Comparison of ENCODE assay signal across 11 cellular contexts in the genomic region with DNA sequence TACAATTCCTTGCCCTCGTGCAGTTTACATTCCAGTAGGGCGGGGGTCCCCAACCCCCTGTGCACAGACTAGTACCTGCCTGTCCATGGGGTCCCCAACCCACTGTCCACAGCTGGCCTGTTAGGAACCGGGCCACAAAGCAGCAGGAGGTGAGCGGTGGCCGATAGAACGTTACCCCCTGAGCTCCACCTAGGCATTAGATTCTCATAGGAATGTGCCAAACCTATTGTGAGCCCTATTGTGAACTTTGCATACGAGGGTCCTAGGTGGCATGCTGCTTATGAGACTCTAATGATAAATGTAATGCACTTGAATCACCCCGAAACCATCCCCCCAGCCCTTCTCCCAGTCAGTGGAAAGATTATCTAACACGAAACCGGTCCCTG. TPM values are rescaled to one million over a fixed set of nuclear protein-coding genes. Genes with fewer than 3 reads are reported as not detected.
DNase-seq lines count a peak whose midpoint lies in the region; ATAC-seq, FAIRE-seq and TF ChIP-seq lines count a peak whose summit lies in the region.
"Had no signal": no experiment of that assay in that cellular context is flagged by ENCODE, and none has a peak within 500 bp of the region (broad histone marks: within the 10 kb centered on the region; RNA-seq: fewer than 3 reads in every experiment).

No MANE protein-coding gene starts in this region.

- no TSS peak for BruUV-seq in Panc1 (replicated peaks; lab: Mats Ljungman, UMichigan)

- no peak overlapping the region for H4K5ac ChIP-seq in H1 (ENCODE audit: insufficient read length, low read depth, low read length)

- H3K4me1 Mint-ChIP-seq in activated naive CD4-positive, alpha-beta T cell treated with anti-CD3 and anti-CD28 coated beads for 36 hours (ENCODE audit: low read depth) = peaks cover 12% of the 10 kb centered on the region
- H3K4me1 Mint-ChIP-seq in stimulated activated memory B cell treated with anti-CD40 and anti-IgM and Interleukin-4, amounts not matched to agents 10 μg/mL and 1 μg/mL and 100 μg/mL, for 72 hours = peaks cover 27% of the 10 kb centered on the region

- H3K27me3 ChIP-seq in Panc1 (ENCODE audit: control insufficient read depth, insufficient read depth, low read length) (no peaks in the 10 kb centered on the region), H1 (replicated peaks in 1 of 4; ENCODE audit: control insufficient read depth in 3 of 4, extremely low read depth in 1 of 4, insufficient read depth in 3 of 4, low read length in 3 of 4) (no peaks in the 10 kb centered on the region)
- H3K27me3 ChIP-seq: foreskin keratinocyte had no signal

- no peaks in the 10 kb centered on the region for H3K79me1 ChIP-seq in H1 (ENCODE audit: low read depth, low read length)

- H3K9me3 ChIP-seq in Panc1 (ENCODE audit: control insufficient read depth, insufficient read depth, low read depth, low read length) = no peaks in the 10 kb centered on the region
- no peaks in the 10 kb centered on the region for H3K9me3 ChIP-seq in H1 (ENCODE audit: insufficient read depth in 2 of 2, low read depth in 1 of 2, low read length in 1 of 2)

- intact Hi-C loops in activated naive CD4-positive, alpha-beta T cell treated with anti-CD3 and anti-CD28 coated beads for 36 hours (cut with micrococcal nuclease) = loop anchor here (2.0 to 5.0 kb wide), 3 partner anchors 34 to 131 kb away; partner anchors contain the start of genes DCUN1D3 and LYRM1
- intact Hi-C loops in Panc1 (cut with micrococcal nuclease; ENCODE audit: unreplicated experiment) = no loop called here

- no peak for TF ChIP-seq EP300 in H1 (IDR thresholded peaks at IDR 0.05; ENCODE audit: borderline replicate concordance in 1 of 2, low read depth in 2 of 2, low read length in 2 of 2)

- no peak overlapping the region for H2AFZ ChIP-seq in H1 (ENCODE audit: low read length)

- ATAC-seq in Panc1 = no peak
- no peak for ATAC-seq in stimulated activated memory B cell treated with anti-CD40 and anti-IgM and Interleukin-4, amounts not matched to agents 10 μg/mL and 1 μg/mL and 100 μg/mL, for 72 hours

- TF ChIP-seq CTCF in Panc1 (IDR thresholded peaks at IDR 0.05) (no peak), H1 (IDR thresholded peaks at IDR 0.05; ENCODE audit: control extremely low read depth in 1 of 3, insufficient read depth in 1 of 3, low read depth in 1 of 3, low read length in 3 of 3) (no peak), coronary artery (IDR thresholded peaks at IDR 0.05) (no peak)

- H2BK20ac ChIP-seq in H1 (ENCODE audit: low read length) = no peak overlapping the region

- H4K91ac ChIP-seq in H1 (replicated peaks; ENCODE audit: insufficient read length, low read length) = no peak overlapping the region

- H3K56ac ChIP-seq in H1 (replicated peaks; ENCODE audit: insufficient read length, low read depth, low read length) = no peak overlapping the region

- no peak overlapping the region for H3K9ac ChIP-seq in H1 (replicated peaks in 1 of 4; ENCODE audit: extremely low read depth in 1 of 4, low read depth in 3 of 4, low read length in 3 of 4)

- no peak for DNase-seq in activated naive CD4-positive, alpha-beta T cell treated with anti-CD3 and anti-CD28 coated beads for 36 hours
- no peak for DNase-seq in activated naive CD4-positive, alpha-beta T cell treated with anti-CD3 and anti-CD28 coated beads, Interleukin-2, amount 50 U/mL, for 16 hours
- DNase-seq in Panc1 (ENCODE audit: low read depth, low spot score) (no peak), H1 (ENCODE audit: low read depth in 1 of 2, low spot score in 2 of 2) (no peak), coronary artery (ENCODE audit: low spot score) (no peak), NCI-H1694 (lab: John Stamatoyannopoulos, UW) (no peak)
- no peak for DNase-seq in stimulated activated naive CD4-positive, alpha-beta T cell treated with Interleukin-2 at 50 U/mL for 16 hours (lab: John Stamatoyannopoulos, UW)
- DNase-seq: foreskin keratinocyte, NCI-H1048 had no signal

- no peak overlapping the region for H3K14ac ChIP-seq in H1 (ENCODE audit: insufficient read length)

- peaks cover 10% of the 10 kb centered on the region for H3K36me3 Mint-ChIP-seq in activated naive CD4-positive, alpha-beta T cell treated with anti-CD3 and anti-CD28 coated beads for 36 hours (ENCODE audit: low read depth)
- H3K36me3 Mint-ChIP-seq in stimulated activated memory B cell treated with anti-CD40 and anti-IgM and Interleukin-4, amounts not matched to agents 10 μg/mL and 1 μg/mL and 100 μg/mL, for 72 hours = no peaks in the 10 kb centered on the region

- H3K27me3 Mint-ChIP-seq in activated naive CD4-positive, alpha-beta T cell treated with anti-CD3 and anti-CD28 coated beads for 36 hours (ENCODE audit: low read depth) = no peaks in the 10 kb centered on the region
- no peaks in the 10 kb centered on the region for H3K27me3 Mint-ChIP-seq in stimulated activated memory B cell treated with anti-CD40 and anti-IgM and Interleukin-4, amounts not matched to agents 10 μg/mL and 1 μg/mL and 100 μg/mL, for 72 hours

- POLR2A ChIA-PET in Panc1 (lab: Charles Lee) (no interaction called here), H1 (lab: Charles Lee; ENCODE audit: partially characterized antibody) (no interaction called here)

- no peak for TF ChIP-seq POLR2A in H1 (IDR thresholded peaks at IDR 0.05; ENCODE audit: control extremely low read depth in 1 of 2, low read depth in 2 of 2, low read length in 2 of 2)

- no peak overlapping the region for H2BK120ac ChIP-seq in H1 (replicated peaks; ENCODE audit: low read depth, low read length)

- no peaks in the 10 kb centered on the region for H3K9me3 Mint-ChIP-seq in activated naive CD4-positive, alpha-beta T cell treated with anti-CD3 and anti-CD28 coated beads for 36 hours
- no peaks in the 10 kb centered on the region for H3K9me3 Mint-ChIP-seq in stimulated activated memory B cell treated with anti-CD40 and anti-IgM and Interleukin-4, amounts not matched to agents 10 μg/mL and 1 μg/mL and 100 μg/mL, for 72 hours

- H2BK12ac ChIP-seq in H1 (ENCODE audit: low read depth, low read length) = no peak overlapping the region

- no peak overlapping the region for H2BK15ac ChIP-seq in H1 (ENCODE audit: low read length)

- H3K27ac ChIP-seq in Panc1 (ENCODE audit: low read length) (peak overlapping the region; percentile 93), H1 (ENCODE audit: low read depth, low read length) (no peak overlapping the region), coronary artery (no peak overlapping the region)

- no peak overlapping the region for H3K4ac ChIP-seq in H1 (replicated peaks; ENCODE audit: insufficient read length, low read depth, low read length)

- H3K4me3 ChIP-seq in Panc1 (ENCODE audit: low read depth in 2 of 2, low read length in 2 of 2) = peak overlapping the region; percentile 62 to 75; a peak in 2 of 4 replicates
- H3K4me3 ChIP-seq in H1 (ENCODE audit: extremely low read depth in 1 of 4, insufficient read depth in 2 of 4, low read depth in 3 of 4, low read length in 4 of 4) = peak overlapping the region in 1 of 4 experiments; percentile 71; a peak in 2 of 8 replicates
- no peak overlapping the region for H3K4me3 ChIP-seq in coronary artery
- H3K4me3 ChIP-seq: lung had no signal

- H2BK5ac ChIP-seq in H1 (ENCODE audit: low read depth, low read length) = no peak overlapping the region

- in situ Hi-C loops in Panc1 (cut with HindIII; ENCODE audit: low pct_unique_long_range_greater_than_20kb, low sequenced_read_pairs) = no loop called here

- H4K8ac ChIP-seq in H1 (ENCODE audit: extremely low read depth, insufficient read depth, low read length) = no peak overlapping the region

- FAIRE-seq in H1 (lab: Jason Lieb, UNC) = no peak

- 96% methylated on average over 10 of the region's 10 CpGs; no CpG with 5 or more reads in 1 of the 2 experiments for WGBS in H1 (ENCODE audit: extremely low coverage in 1 of 2, insufficient coverage in 1 of 2, insufficient read length in 1 of 2, insufficient replicate concordance in 2 of 2, low coverage in 1 of 2, low lambda C conversion rate in 2 of 2, missing lambda C conversion rate in 1 of 2), 2 experiments

- H3K4me2 ChIP-seq in H1 (ENCODE audit: insufficient read depth in 1 of 2, low read depth in 2 of 2, low read length in 2 of 2) = peak overlapping the region; percentile 31 to 67; a peak in 2 of 4 replicates

- no peak overlapping the region for H3K18ac ChIP-seq in H1 (ENCODE audit: extremely low read depth, low read length)

- H3K36me3 ChIP-seq in Panc1 (ENCODE audit: control insufficient read depth, insufficient read depth, low read length) (no peaks in the 10 kb centered on the region), H1 (ENCODE audit: control insufficient read depth in 2 of 4, insufficient read depth in 4 of 4, low read length in 3 of 4) (no peaks in the 10 kb centered on the region)

- H3K4me3 Mint-ChIP-seq in activated naive CD4-positive, alpha-beta T cell treated with anti-CD3 and anti-CD28 coated beads for 36 hours = peak overlapping the region; percentile 98
- H3K4me3 Mint-ChIP-seq in stimulated activated memory B cell treated with anti-CD40 and anti-IgM and Interleukin-4, amounts not matched to agents 10 μg/mL and 1 μg/mL and 100 μg/mL, for 72 hours = peak overlapping the region; percentile 68

- H4K20me1 ChIP-seq in H1 (replicated peaks in 1 of 2; ENCODE audit: control insufficient read depth in 1 of 2, insufficient read depth in 2 of 2, low read length in 2 of 2) = no peaks in the 10 kb centered on the region

- no peak overlapping the region for H2AK5ac ChIP-seq in H1 (ENCODE audit: low read depth, low read length)

- no peaks in the 10 kb centered on the region for H3K79me2 ChIP-seq in H1 (ENCODE audit: control insufficient read depth in 1 of 2, insufficient read depth in 2 of 2, low read length in 2 of 2)

- peaks cover 5% of the 10 kb centered on the region for H3K23me2 ChIP-seq in H1 (ENCODE audit: low read depth, low read length)

- H3K27ac Mint-ChIP-seq in activated naive CD4-positive, alpha-beta T cell treated with anti-CD3 and anti-CD28 coated beads for 36 hours = peak overlapping the region; percentile 98
- H3K27ac Mint-ChIP-seq in stimulated activated memory B cell treated with anti-CD40 and anti-IgM and Interleukin-4, amounts not matched to agents 10 μg/mL and 1 μg/mL and 100 μg/mL, for 72 hours = peak overlapping the region; percentile 89

- CTCF ChIA-PET in activated naive CD4-positive, alpha-beta T cell treated with anti-CD3 and anti-CD28 coated beads for 36 hours (lab: Charles Lee) = no interaction called here
- CTCF ChIA-PET in Panc1 (lab: Charles Lee) = interaction anchor here (0.7 kb wide), 1 partner anchor 33 kb away, joined by 5 read pairs; no protein-coding TSS in a partner anchor
- CTCF ChIA-PET in H1 (lab: Charles Lee; ENCODE audit: partially characterized antibody) = no interaction called here

- H3K4me1 ChIP-seq in Panc1 (ENCODE audit: control insufficient read depth, insufficient read depth, low read length) (peaks cover 9% of the 10 kb centered on the region), H1 (replicated peaks in 1 of 4; ENCODE audit: control insufficient read depth in 3 of 4, insufficient read depth in 4 of 4, low read length in 3 of 4) (0 out of 7 replicates have a peak, but pooled peaks cover 0 to 3% (median 0%) of the 10 kb centered on the region in 4 experiments)

- no peak overlapping the region for H3K23ac ChIP-seq in H1 (ENCODE audit: insufficient read length)

- TF ChIP-seq RAD21 in H1 (IDR thresholded peaks at IDR 0.05 in 1 of 2, conservative IDR thresholded peaks at IDR 0.05 in 1 of 2; ENCODE audit: low read depth in 2 of 2, low read length in 2 of 2) = no peak

RNA-seq across cellular contexts. Expression of gene REXO5, which starts 1.5 kb away (rescaled TPM):
- 10 to 100 TPM; 26.4 to 27.8 TPM for total RNA-seq in activated naive CD4-positive, alpha-beta T cell treated with anti-CD3 and anti-CD28 coated beads for 36 hours
- total RNA-seq in Panc1 (2021; ENCODE audit: unreplicated experiment) = 13.6 TPM
- polyA plus RNA-seq in Panc1 (2012; ENCODE audit: insufficient read length) = 3.6 TPM
- total RNA-seq in H1 (2021; fragmentation: NEBNext Ultra II Directional; extraction: Animal tissue kit (Norgen Biotek cat#: 25700)) = 6.0 and 8.9 TPM in 2 replicates
- polyA plus RNA-seq in H1 (2011; rRNA removed) = 2.2 and 2.4 TPM in 2 replicates
- polyA plus RNA-seq in H1 (2011; cell fraction: cytosol; rRNA removed) = 4.6 TPM
- 7.8 TPM for polyA plus RNA-seq in H1 (2011; cell fraction: nucleus; rRNA removed)
- polyA plus RNA-seq in H1 (2012, experiment 1 of 2) = 4.7 to 6.2 TPM (median 5.6 TPM) in 4 replicates
- polyA plus RNA-seq in H1 (2012, experiment 2 of 2) = 3.9 TPM
- polyA plus RNA-seq in H1 (2013, experiment 1 of 2) = 3.8 TPM
- polyA plus RNA-seq in H1 (2013, experiment 2 of 2) = 3.6 TPM
- polyA minus RNA-seq in H1 (2011; rRNA and poly(A)+ RNA removed) = 8.6 and 12.7 TPM in 2 replicates
- 3.6 TPM for polyA minus RNA-seq in H1 (2011; cell fraction: cytosol; rRNA and poly(A)+ RNA removed)
- 19.9 TPM for polyA minus RNA-seq in H1 (2011; cell fraction: nucleus; rRNA and poly(A)+ RNA removed)

RNA-seq across cellular contexts. Expression of gene ERI2, which starts 1.5 kb away (rescaled TPM):
- 10 to 100 TPM; 18.4 to 19.6 TPM for total RNA-seq in activated naive CD4-positive, alpha-beta T cell treated with anti-CD3 and anti-CD28 coated beads for 36 hours
- 20.4 TPM for total RNA-seq in Panc1 (2021; ENCODE audit: unreplicated experiment)
- polyA plus RNA-seq in Panc1 (2012; ENCODE audit: insufficient read length) = 8.7 TPM
- 12.6 and 14.5 TPM in 2 replicates for total RNA-seq in H1 (2021; fragmentation: NEBNext Ultra II Directional; extraction: Animal tissue kit (Norgen Biotek cat#: 25700))
- 5.4 and 11.0 TPM in 2 replicates for polyA plus RNA-seq in H1 (2011; rRNA removed)
- 8.2 TPM for polyA plus RNA-seq in H1 (2011; cell fraction: cytosol; rRNA removed)
- 5.3 TPM for polyA plus RNA-seq in H1 (2011; cell fraction: nucleus; rRNA removed)
- 6.7 to 10.7 TPM (median 7.9 TPM) in 4 replicates for polyA plus RNA-seq in H1 (2012, experiment 1 of 2)
- polyA plus RNA-seq in H1 (2012, experiment 2 of 2) = 0.58 TPM
- polyA plus RNA-seq in H1 (2013, experiment 1 of 2) = 9.4 TPM
- 8.0 TPM for polyA plus RNA-seq in H1 (2013, experiment 2 of 2)
- polyA minus RNA-seq in H1 (2011; rRNA and poly(A)+ RNA removed) = 9.4 and 16.3 TPM in 2 replicates
- polyA minus RNA-seq in H1 (2011; cell fraction: cytosol; rRNA and poly(A)+ RNA removed) = 12.2 TPM
- 12.7 TPM for polyA minus RNA-seq in H1 (2011; cell fraction: nucleus; rRNA and poly(A)+ RNA removed)

RNA-seq across cellular contexts. Expression of gene ACSM3, which starts 44.0 kb away (rescaled TPM):
- 10 to 100 TPM; 29.6 to 35.0 TPM for total RNA-seq in activated naive CD4-positive, alpha-beta T cell treated with anti-CD3 and anti-CD28 coated beads for 36 hours
- 0.44 TPM for total RNA-seq in Panc1 (2021; ENCODE audit: unreplicated experiment)
- polyA plus RNA-seq in Panc1 (2012; ENCODE audit: insufficient read length) = not detected
- total RNA-seq in H1 (2021; fragmentation: NEBNext Ultra II Directional; extraction: Animal tissue kit (Norgen Biotek cat#: 25700)) = 3.3 and 6.2 TPM in 2 replicates
- 4.9 and 5.7 TPM in 2 replicates for polyA plus RNA-seq in H1 (2011; rRNA removed)
- polyA plus RNA-seq in H1 (2011; cell fraction: cytosol; rRNA removed) = 7.3 TPM
- polyA plus RNA-seq in H1 (2011; cell fraction: nucleus; rRNA removed) = 4.2 TPM
- 5.2 to 7.9 TPM (median 5.5 TPM) in 4 replicates for polyA plus RNA-seq in H1 (2012, experiment 1 of 2)
- polyA plus RNA-seq in H1 (2012, experiment 2 of 2) = 0.93 TPM
- polyA plus RNA-seq in H1 (2013, experiment 1 of 2) = 6.8 TPM
- polyA plus RNA-seq in H1 (2013, experiment 2 of 2) = 6.5 TPM
- 4.2 and 4.6 TPM in 2 replicates for polyA minus RNA-seq in H1 (2011; rRNA and poly(A)+ RNA removed)
- 3.9 TPM for polyA minus RNA-seq in H1 (2011; cell fraction: cytosol; rRNA and poly(A)+ RNA removed)
- 4.7 TPM for polyA minus RNA-seq in H1 (2011; cell fraction: nucleus; rRNA and poly(A)+ RNA removed)
